In the genomic region with DNA sequence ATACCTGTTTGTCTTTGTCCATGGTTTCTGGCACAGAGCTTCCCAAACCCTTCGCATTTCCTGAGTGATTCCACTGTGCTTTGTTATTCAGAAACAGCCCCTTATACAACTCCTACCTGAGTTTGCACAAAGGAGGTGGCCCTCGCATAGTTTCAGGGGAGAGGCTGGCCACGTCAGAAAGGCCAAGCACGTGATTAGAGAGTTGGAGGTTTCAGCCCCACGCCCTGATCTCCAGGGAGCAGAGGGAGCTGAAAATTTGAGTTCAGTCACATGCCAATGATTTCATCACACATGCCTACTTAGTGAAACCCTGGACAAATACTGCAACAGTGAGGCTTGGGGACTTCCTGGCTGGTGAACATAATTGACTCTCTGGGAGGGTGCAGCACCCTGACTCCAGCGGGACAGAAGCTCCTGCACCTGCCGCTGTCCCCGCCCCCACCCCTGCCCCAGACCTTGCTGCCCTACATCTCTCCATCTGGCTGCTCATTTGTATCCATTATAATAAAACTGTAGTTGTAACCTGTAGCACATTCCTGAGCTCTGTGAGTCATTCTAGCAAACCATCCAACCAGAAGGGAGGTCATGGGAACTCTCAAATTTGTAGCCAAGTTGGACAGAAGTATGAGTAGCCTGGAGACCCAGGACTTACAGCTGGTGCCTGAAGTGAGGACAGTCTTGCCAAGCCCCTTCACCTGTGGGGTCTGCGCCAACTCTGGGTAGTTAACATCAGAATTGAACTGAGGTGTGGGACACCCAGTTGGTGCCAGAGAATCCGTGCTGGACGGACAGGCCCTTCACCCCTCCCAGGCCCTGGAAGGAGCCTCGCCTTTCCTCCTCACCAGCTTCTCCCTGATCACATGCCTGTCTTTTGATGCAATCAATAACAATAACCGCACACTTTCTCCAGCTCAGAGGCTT, we compare ENCODE assay signal across 7 cellular contexts.
A peak's percentile ranks its signal among the peaks of the same experiment; 100 is the strongest.
DNase-seq lines count a peak whose midpoint lies in the region; ATAC-seq and TF ChIP-seq lines count a peak whose summit lies in the region.

No MANE protein-coding gene starts in this region.

- H3K27ac ChIP-seq in tibial artery: peak overlapping the region; percentile 59 to 78
- no peak overlapping the region for H3K27ac ChIP-seq in SJCRH30

- intact Hi-C loops in tibial artery (cut with DNase I; ENCODE audit: low total_unique reads): loop anchor here (5.0 kb wide), 1 partner anchor 37 kb away; no protein-coding TSS in a partner anchor

- H3K4me3 Mint-ChIP-seq in WTC11: no peak overlapping the region

- TF ChIP-seq CTCF in WTC11 (IDR thresholded peaks at IDR 0.05): no peak
- no peak for TF ChIP-seq CTCF in tibial artery (IDR thresholded peaks at IDR 0.05)

- H3K9me3 Mint-ChIP-seq in WTC11: no peaks in the 10 kb centered on the region

- POLR2A ChIA-PET in WTC11 (lab: Charles Lee): interaction anchor here (0.6 kb wide), 1 partner anchor 22 kb away, joined by 3 read pairs; no protein-coding TSS in a partner anchor

- CTCF ChIA-PET in WTC11 (lab: Charles Lee): interaction anchor here (0.7 to 1.6 kb wide), 4 partner anchors 23 to 36 kb away, joined by 3 to 5 read pairs (median 4); no protein-coding TSS in a partner anchor

- H3K27me3 Mint-ChIP-seq in WTC11 (ENCODE audit: low read depth): no peaks in the 10 kb centered on the region

- H3K9me3 ChIP-seq in tibial artery: no peaks in the 10 kb centered on the region
- no peaks in the 10 kb centered on the region for H3K9me3 ChIP-seq in SJCRH30 (replicated peaks)

- peaks cover 20% of the 10 kb centered on the region for H3K4me1 Mint-ChIP-seq in WTC11

- DNase-seq in HuH-7 (ENCODE audit: low spot score): peak; percentile 63
- peak; percentile 60 for DNase-seq in WTC11 (ENCODE audit: low spot score)
- DNase-seq in iPS-NIHi11 (ENCODE audit: low spot score): peak; percentile 85
- DNase-seq in tibial artery: peak; percentile 87 to 91
- no peak for DNase-seq in SJCRH30
- no peak for DNase-seq in DMS79 (lab: John Stamatoyannopoulos, UW)

- H3K27me3 ChIP-seq in tibial artery: no peaks in the 10 kb centered on the region
- no peaks in the 10 kb centered on the region; the same call in 1 of the 2 replicates for H3K27me3 ChIP-seq in SJCRH30

- peak overlapping the region; percentile 98 for H3K27ac Mint-ChIP-seq in WTC11

- no peaks in the 10 kb centered on the region for H3K36me3 ChIP-seq in tibial artery
- H3K36me3 ChIP-seq in SJCRH30: no peaks in the 10 kb centered on the region

- H3K4me1 ChIP-seq in tibial artery (peaks cover 0 to 35% (median 20%) of the 10 kb centered on the region in 4 donors), SJCRH30 (no peaks in the 10 kb centered on the region)

- H3K4me3 ChIP-seq in tibial artery: no peak overlapping the region
- H3K4me3 ChIP-seq in SJCRH30: no peak overlapping the region

- no peaks in the 10 kb centered on the region for H3K36me3 Mint-ChIP-seq in WTC11

- peak; percentile 80 for ATAC-seq in WTC11
- ATAC-seq in HG03108 (IDR thresholded peaks at IDR 0.05; ENCODE audit: unreplicated experiment): no peak

TF ChIP-seq in WTC11, 78 proteins besides CTCF, POLR2A, EP300 and RAD21:
- peak; percentile 89 for TF ChIP-seq GABPB1 (CRISPR knock-in tag; IDR thresholded peaks at IDR 0.05)
- TF ChIP-seq, protein P1, sequence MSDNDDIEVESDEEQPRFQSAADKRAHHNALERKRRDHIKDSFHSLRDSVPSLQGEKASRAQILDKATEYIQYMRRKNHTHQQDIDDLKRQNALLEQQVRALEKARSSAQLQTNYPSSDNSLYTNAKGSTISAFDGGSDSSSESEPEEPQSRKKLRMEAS (CRISPR knock-in tag; IDR thresholded peaks at IDR 0.05): peak; percentile 72
- TF ChIP-seq, protein P2, sequence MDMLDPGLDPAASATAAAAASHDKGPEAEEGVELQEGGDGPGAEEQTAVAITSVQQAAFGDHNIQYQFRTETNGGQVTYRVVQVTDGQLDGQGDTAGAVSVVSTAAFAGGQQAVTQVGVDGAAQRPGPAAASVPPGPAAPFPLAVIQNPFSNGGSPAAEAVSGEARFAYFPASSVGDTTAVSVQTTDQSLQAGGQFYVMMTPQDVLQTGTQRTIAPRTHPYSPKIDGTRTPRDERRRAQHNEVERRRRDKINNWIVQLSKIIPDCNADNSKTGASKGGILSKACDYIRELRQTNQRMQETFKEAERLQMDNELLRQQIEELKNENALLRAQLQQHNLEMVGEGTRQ (CRISPR knock-in tag; IDR thresholded peaks at IDR 0.05): peak; percentile 62
- no peak for TF ChIP-seq ZNF219 (CRISPR knock-in tag; IDR thresholded peaks at IDR 0.05; ENCODE audit: borderline replicate concordance)
- TF ChIP-seq OVOL2 (CRISPR knock-in tag; IDR thresholded peaks at IDR 0.05; ENCODE audit: borderline replicate concordance): no peak
- TF ChIP-seq, protein P3, sequence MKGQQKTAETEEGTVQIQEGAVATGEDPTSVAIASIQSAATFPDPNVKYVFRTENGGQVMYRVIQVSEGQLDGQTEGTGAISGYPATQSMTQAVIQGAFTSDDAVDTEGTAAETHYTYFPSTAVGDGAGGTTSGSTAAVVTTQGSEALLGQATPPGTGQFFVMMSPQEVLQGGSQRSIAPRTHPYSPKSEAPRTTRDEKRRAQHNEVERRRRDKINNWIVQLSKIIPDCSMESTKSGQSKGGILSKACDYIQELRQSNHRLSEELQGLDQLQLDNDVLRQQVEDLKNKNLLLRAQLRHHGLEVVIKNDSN (CRISPR knock-in tag; IDR thresholded peaks at IDR 0.05): 0 out of 2 replicates have a peak, but pooled peaks have one; percentile 62

Comparison
In these comparisons a context has a peak if more than half of its experiments do, and no peak if none do; other contexts are left out.
1. DNase-seq: peak in HuH-7 (single experiment), WTC11 (single experiment), iPS-NIHi11 (single experiment) and tibial artery (2 of 2); none in SJCRH30 (0 of 2) and DMS79 (single experiment).